ENCODE assay signal across 8 cellular contexts in genomic region chr17:81119223-81120148, GRCh38. TPM values are rescaled to one million over a fixed set of nuclear protein-coding genes. Genes with fewer than 3 reads are reported as not detected.
A peak's percentile ranks its signal among the peaks of the same experiment; 100 is the strongest.
DNase-seq lines count a peak whose midpoint lies in the region; ATAC-seq lines count a peak whose summit lies in the region.

No MANE protein-coding gene starts in this region.

- H3K9me3 Mint-ChIP-seq in activated CD4-positive, alpha-beta memory T cell treated with anti-CD3 and anti-CD28 coated beads for 36 hours, result no peaks in the 10 kb centered on the region

- peaks cover 5% of the 10 kb centered on the region for H3K4me1 Mint-ChIP-seq in activated CD4-positive, alpha-beta memory T cell treated with anti-CD3 and anti-CD28 coated beads for 36 hours (ENCODE audit: low read depth)

- intact Hi-C loops in activated CD4-positive, alpha-beta memory T cell treated with anti-CD3 and anti-CD28 coated beads for 36 hours (cut with micrococcal nuclease), result no loop called here

- H3K4me3 Mint-ChIP-seq in activated CD4-positive, alpha-beta memory T cell treated with anti-CD3 and anti-CD28 coated beads for 36 hours, result peak overlapping the region; percentile 60

- POLR2A ChIA-PET in activated CD4-positive, alpha-beta memory T cell treated with anti-CD3 and anti-CD28 coated beads for 36 hours (lab: Charles Lee), result no interaction called here

- H3K27ac Mint-ChIP-seq in activated CD4-positive, alpha-beta memory T cell treated with anti-CD3 and anti-CD28 coated beads for 36 hours, result no peak overlapping the region

- peak; percentile 36 to 48 for DNase-seq in NCI-H446 (lab: John Stamatoyannopoulos, UW)
- DNase-seq in NCI-H446 treated with DMSO at 0.1 percent for 48 hours (lab: John Stamatoyannopoulos, UW), result no peak
- DNase-seq in NCI-H2196 (lab: John Stamatoyannopoulos, UW; ENCODE audit: unreplicated experiment), result peak; percentile 72
- DNase-seq in activated CD4-positive, alpha-beta memory T cell treated with anti-CD3 and anti-CD28 coated beads for 36 hours, result peak; percentile 93
- DNase-seq in dermis blood vessel endothelial cell, result peak; percentile 97
- peak; percentile 79 for DNase-seq in left lobe of liver (ENCODE audit: low spot score)
- peak; percentile 85 for DNase-seq in stimulated activated CD4-positive, alpha-beta T cell treated with anti-CD3 and anti-CD28 coated beads, Interleukin-4, amount 100 ng/mL, for 24 hours
- no peak for DNase-seq in MV-4-11 (lab: John Stamatoyannopoulos, UW)

- H3K36me3 Mint-ChIP-seq in activated CD4-positive, alpha-beta memory T cell treated with anti-CD3 and anti-CD28 coated beads for 36 hours, result no peaks in the 10 kb centered on the region

- CTCF ChIA-PET in activated CD4-positive, alpha-beta memory T cell treated with anti-CD3 and anti-CD28 coated beads for 36 hours (lab: Charles Lee), result interaction anchor here (1.5 kb wide), 1 partner anchor 96 kb away, joined by 3 read pairs; no protein-coding TSS in a partner anchor

- no peaks in the 10 kb centered on the region for H3K27me3 Mint-ChIP-seq in activated CD4-positive, alpha-beta memory T cell treated with anti-CD3 and anti-CD28 coated beads for 36 hours

- peak; percentile 14 for ATAC-seq in left lobe of liver

RNA-seq across cellular contexts. Expression of gene PVALEF, which starts 45.8 kb away (rescaled TPM):
- not detected for total RNA-seq in activated CD4-positive, alpha-beta memory T cell treated with anti-CD3 and anti-CD28 coated beads for 36 hours
- total RNA-seq in dermis blood vessel endothelial cell (not detected in 2 replicates), left lobe of liver (not detected)

RNA-seq across cellular contexts. Expression of gene AATK, which starts 46.5 kb away (rescaled TPM):
- 1 to 10 TPM in 1 of 2 experiments, under 1 TPM in 1; 0.78 to 1.0 TPM for total RNA-seq in activated CD4-positive, alpha-beta memory T cell treated with anti-CD3 and anti-CD28 coated beads for 36 hours
- 4.0 and 4.1 TPM in 2 replicates for total RNA-seq in dermis blood vessel endothelial cell
- 0.70 TPM for total RNA-seq in left lobe of liver

Comparison
In these comparisons a context has a peak if more than half of its experiments do, and no peak if none do; other contexts are left out.
1. DNase-seq: peak in NCI-H446 (2 of 2), NCI-H2196 (single experiment), activated CD4-positive, alpha-beta memory T cell treated with anti-CD3 and anti-CD28 coated beads for 36 hours (single experiment), dermis blood vessel endothelial cell (single experiment), left lobe of liver (single experiment) and stimulated activated CD4-positive, alpha-beta T cell treated with anti-CD3 and anti-CD28 coated beads, Interleukin-4, amount 100 ng/mL, for 24 hours (single experiment); none in NCI-H446 treated with DMSO at 0.1 percent for 48 hours (single experiment) and MV-4-11 (single experiment).